Comparison of ENCODE assay signal across 1 cellular context in genomic region chr1:168688679-168689657, GRCh38.
TF ChIP-seq lines count a peak whose summit lies in the region.

No MANE protein-coding gene starts in this region.

TF ChIP-seq in HepG2, 621 proteins besides CTCF, POLR2A, EP300 and RAD21 (continued from another document):
- TF ChIP-seq CCDC6 (CRISPR knock-in tag; IDR thresholded peaks at IDR 0.05) = 0 out of 2 replicates have a peak, but pooled peaks have one; percentile 33
- TF ChIP-seq RBAK (CRISPR knock-in tag; IDR thresholded peaks at IDR 0.05) = no peak
- TF ChIP-seq THAP11 (CRISPR knock-in tag; IDR thresholded peaks at IDR 0.05) = peak; percentile 8
- TF ChIP-seq SAP130 (CRISPR knock-in tag; IDR thresholded peaks at IDR 0.05; ENCODE audit: low read depth) = peak; percentile 57
- TF ChIP-seq TEAD3 (CRISPR knock-in tag; optimal IDR thresholded peaks at IDR 0.05; ENCODE audit: borderline replicate concordance) = peak; percentile 89
- TF ChIP-seq RARA (CRISPR knock-in tag; IDR thresholded peaks at IDR 0.05) = peak; percentile 77
- no peak for TF ChIP-seq DR1 (CRISPR knock-in tag; IDR thresholded peaks at IDR 0.05)
- no peak for TF ChIP-seq TFAP4 (IDR thresholded peaks at IDR 0.05; ENCODE audit: borderline replicate concordance, low read depth)
- TF ChIP-seq, protein P1, sequence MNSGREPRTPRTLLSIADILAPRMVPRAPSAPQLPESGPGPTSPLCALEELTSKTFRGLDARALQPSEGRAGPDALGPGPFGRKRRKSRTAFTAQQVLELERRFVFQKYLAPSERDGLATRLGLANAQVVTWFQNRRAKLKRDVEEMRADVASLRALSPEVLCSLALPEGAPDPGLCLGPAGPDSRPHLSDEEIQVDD (CRISPR knock-in tag; IDR thresholded peaks at IDR 0.05; ENCODE audit: borderline replicate concordance) = no peak
- peak; percentile 49 for TF ChIP-seq TBX2 (CRISPR knock-in tag; IDR thresholded peaks at IDR 0.05; ENCODE audit: borderline replicate concordance)
- no peak for TF ChIP-seq CREB1 (IDR thresholded peaks at IDR 0.05)
- TF ChIP-seq CREB1 (CRISPR knock-in tag; IDR thresholded peaks at IDR 0.05) = 0 out of 2 replicates have a peak, but pooled peaks have one; percentile 28
- TF ChIP-seq ISX (CRISPR knock-in tag; conservative IDR thresholded peaks at IDR 0.05) = no peak
- peak; percentile 67 for TF ChIP-seq NR2F6 (IDR thresholded peaks at IDR 0.05)
- TF ChIP-seq NR2F6 (CRISPR knock-in tag; IDR thresholded peaks at IDR 0.05) = peak; percentile 77
- TF ChIP-seq ZEB1 (IDR thresholded peaks at IDR 0.05; ENCODE audit: insufficient replicate concordance, low read depth) = peak; percentile 18
- no peak for TF ChIP-seq ZBTB34 (CRISPR knock-in tag; IDR thresholded peaks at IDR 0.05)
